In the genomic region with DNA sequence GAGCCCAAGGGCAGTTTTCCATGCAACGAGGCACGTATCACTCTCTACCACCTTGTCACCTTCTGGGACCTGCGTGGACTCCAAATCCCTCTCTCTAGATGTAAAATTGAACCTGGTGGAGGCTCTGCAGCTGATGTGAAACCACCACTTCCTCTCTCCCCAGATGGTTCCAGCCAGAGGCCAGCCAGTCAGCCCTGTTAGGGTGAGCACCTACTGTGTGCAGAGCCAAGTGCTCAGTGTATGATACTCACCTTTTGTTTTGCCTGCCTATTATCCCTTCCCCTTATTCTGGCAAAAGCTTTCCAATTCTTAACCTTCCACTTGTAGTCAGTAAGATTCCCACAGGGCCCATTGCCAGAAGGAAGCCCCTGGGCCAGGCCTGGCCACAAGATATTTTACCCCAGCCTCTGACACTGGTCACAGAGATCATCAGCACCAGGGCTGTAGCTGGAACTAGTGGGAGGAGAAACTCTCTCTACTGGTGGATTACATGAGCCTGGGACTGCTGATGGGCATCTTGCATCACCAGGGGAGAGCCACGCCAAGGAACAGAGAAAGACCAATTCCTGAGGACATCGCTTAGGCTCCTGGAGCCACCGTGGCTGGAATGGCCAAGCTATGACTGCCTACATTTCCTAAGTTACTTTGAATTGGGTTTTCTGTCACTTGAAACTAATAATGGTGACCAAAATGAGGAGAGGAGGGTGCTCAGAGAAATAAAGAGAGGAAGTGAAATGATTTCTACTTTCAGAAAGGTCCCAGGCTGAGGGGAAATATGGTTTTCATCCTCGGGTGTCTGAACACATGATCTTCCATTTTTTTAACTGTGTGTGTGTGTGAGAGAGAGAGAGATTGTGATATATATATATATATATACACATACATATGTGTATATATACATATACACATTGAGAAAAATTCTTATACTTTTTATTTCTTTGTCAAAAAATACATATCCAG, we compare ENCODE assay signal across 16 cellular contexts. TPM values are rescaled to one million over a fixed set of nuclear protein-coding genes. Genes with fewer than 3 reads are reported as not detected.
DNase-seq lines count a peak whose midpoint lies in the region; ATAC-seq and TF ChIP-seq lines count a peak whose summit lies in the region.
"Had no signal": no experiment of that assay in that cellular context is flagged by ENCODE, and none has a peak within 500 bp of the region (broad histone marks: within the 10 kb centered on the region; RNA-seq: fewer than 3 reads in every experiment).

No MANE protein-coding gene starts in this region.

- no peaks in the 10 kb centered on the region for H3K9me3 ChIP-seq in liver (ENCODE audit: control insufficient read depth in 4 of 4, low read length in 3 of 4)
- H3K9me3 ChIP-seq: esophagus muscularis mucosa, SJSA1, vagina had no signal

- ATAC-seq in GM18861 (IDR thresholded peaks at IDR 0.05; ENCODE audit: unreplicated experiment) (peak; percentile 40), GM21619 (IDR thresholded peaks at IDR 0.05; ENCODE audit: unreplicated experiment) (peak; percentile 44), HG03196 (IDR thresholded peaks at IDR 0.05; ENCODE audit: unreplicated experiment) (peak; percentile 29)

- H3K9ac ChIP-seq in liver (ENCODE audit: low read depth in 1 of 2, low read length in 2 of 2), result no peak overlapping the region
- H3K9ac ChIP-seq: parathyroid adenoma had no signal

- H3K27me3 Mint-ChIP-seq in osteocyte (ENCODE audit: unreplicated experiment) (no peaks in the 10 kb centered on the region), endothelial cell (ENCODE audit: unreplicated experiment) (peaks cover 2% of the 10 kb centered on the region)

- peak overlapping the region; percentile 45 to 62 for H3K27ac ChIP-seq in liver (ENCODE audit: low read depth in 1 of 2, low read length in 2 of 2)
- H3K27ac ChIP-seq: esophagus muscularis mucosa, parathyroid adenoma, SJSA1, vagina had no signal

- H3K27ac Mint-ChIP-seq in osteocyte (ENCODE audit: unreplicated experiment) (no peak overlapping the region), endothelial cell (ENCODE audit: unreplicated experiment) (no peak overlapping the region)

- no peak overlapping the region for H3K4me3 ChIP-seq in liver (ENCODE audit: low read depth in 1 of 3, low read length in 3 of 3)
- H3K4me3 ChIP-seq: esophagus muscularis mucosa, SJSA1, vagina had no signal

- no peak for DNase-seq in SHP77 treated with DMSO at 0.1 percent for 48 hours (lab: John Stamatoyannopoulos, UW)
- no peak for DNase-seq in osteocyte (ENCODE audit: extremely low spot score, unreplicated experiment)
- no peak for DNase-seq in posterior vena cava (ENCODE audit: low spot score)
- DNase-seq in endothelial cell (ENCODE audit: low spot score), result no peak
- DNase-seq: DMS79, islet precursor cell, NCI-H187 had no signal

- 35% methylated on average over 7 of the region's 7 CpGs for WGBS in liver

- peaks cover 21% of the 10 kb centered on the region for H3K4me1 Mint-ChIP-seq in osteocyte (ENCODE audit: unreplicated experiment)
- H3K4me1 Mint-ChIP-seq in endothelial cell (ENCODE audit: unreplicated experiment), result peaks cover 13% of the 10 kb centered on the region

- peaks cover 25 to 79% (median 68%) of the 10 kb centered on the region in 4 donors for H3K4me1 ChIP-seq in liver (ENCODE audit: control insufficient read depth in 4 of 4, insufficient read depth in 4 of 4, low read length in 3 of 4)
- H3K4me1 ChIP-seq: parathyroid adenoma had no signal

- no peaks in the 10 kb centered on the region for H3K27me3 ChIP-seq in liver (ENCODE audit: control insufficient read depth in 4 of 4, insufficient read depth in 4 of 4, low read length in 3 of 4)
- H3K27me3 ChIP-seq: esophagus muscularis mucosa, SJSA1, vagina had no signal

- intact Hi-C loops in posterior vena cava (cut with DNase I), result loop anchor here in 1 of 2 donors (5.0 kb wide), 1 partner anchor 134 kb away; no protein-coding TSS in a partner anchor

- H3K4me3 Mint-ChIP-seq in osteocyte (ENCODE audit: unreplicated experiment) (no peak overlapping the region), endothelial cell (ENCODE audit: unreplicated experiment) (no peak overlapping the region)
- H3K4me3 Mint-ChIP-seq: brain had no signal

- TF ChIP-seq RAD21 in liver (IDR thresholded peaks at IDR 0.05), result peak in 1 of 2 donors; percentile 22

- TF ChIP-seq CTCF in liver (IDR thresholded peaks at IDR 0.05; ENCODE audit: low read depth, low read length, missing input control), result no peak
- TF ChIP-seq CTCF in osteocyte (IDR thresholded peaks at IDR 0.05), result no peak
- no peak for TF ChIP-seq CTCF in endothelial cell (IDR thresholded peaks at IDR 0.05; ENCODE audit: unreplicated experiment)

- H3K36me3 ChIP-seq in liver (ENCODE audit: control insufficient read depth in 4 of 4, insufficient read depth in 3 of 4, low read depth in 1 of 4, low read length in 3 of 4), result no peaks in the 10 kb centered on the region
- H3K36me3 ChIP-seq: esophagus muscularis mucosa, SJSA1, vagina had no signal

- no peaks in the 10 kb centered on the region for H3K9me3 Mint-ChIP-seq in osteocyte (ENCODE audit: unreplicated experiment)
- H3K9me3 Mint-ChIP-seq in endothelial cell (ENCODE audit: unreplicated experiment), result no peaks in the 10 kb centered on the region

- H3K36me3 Mint-ChIP-seq in osteocyte (ENCODE audit: unreplicated experiment), result no peaks in the 10 kb centered on the region
- H3K36me3 Mint-ChIP-seq in endothelial cell (ENCODE audit: low read depth, unreplicated experiment), result no peaks in the 10 kb centered on the region
- H3K36me3 Mint-ChIP-seq: brain had no signal

TF ChIP-seq in liver, 16 proteins besides CTCF, POLR2A, EP300 and RAD21:
- peak in 1 of 2 donors; percentile 78 for TF ChIP-seq RXRA (IDR thresholded peaks at IDR 0.05)
- no peak for TF ChIP-seq GABPA (IDR thresholded peaks at IDR 0.05 in 1 of 2, conservative IDR thresholded peaks at IDR 0.05 in 1 of 2)
- peak in 1 of 2 donors; percentile 61 for TF ChIP-seq HNF4A (conservative IDR thresholded peaks at IDR 0.05)
- TF ChIP-seq, protein P1, sequence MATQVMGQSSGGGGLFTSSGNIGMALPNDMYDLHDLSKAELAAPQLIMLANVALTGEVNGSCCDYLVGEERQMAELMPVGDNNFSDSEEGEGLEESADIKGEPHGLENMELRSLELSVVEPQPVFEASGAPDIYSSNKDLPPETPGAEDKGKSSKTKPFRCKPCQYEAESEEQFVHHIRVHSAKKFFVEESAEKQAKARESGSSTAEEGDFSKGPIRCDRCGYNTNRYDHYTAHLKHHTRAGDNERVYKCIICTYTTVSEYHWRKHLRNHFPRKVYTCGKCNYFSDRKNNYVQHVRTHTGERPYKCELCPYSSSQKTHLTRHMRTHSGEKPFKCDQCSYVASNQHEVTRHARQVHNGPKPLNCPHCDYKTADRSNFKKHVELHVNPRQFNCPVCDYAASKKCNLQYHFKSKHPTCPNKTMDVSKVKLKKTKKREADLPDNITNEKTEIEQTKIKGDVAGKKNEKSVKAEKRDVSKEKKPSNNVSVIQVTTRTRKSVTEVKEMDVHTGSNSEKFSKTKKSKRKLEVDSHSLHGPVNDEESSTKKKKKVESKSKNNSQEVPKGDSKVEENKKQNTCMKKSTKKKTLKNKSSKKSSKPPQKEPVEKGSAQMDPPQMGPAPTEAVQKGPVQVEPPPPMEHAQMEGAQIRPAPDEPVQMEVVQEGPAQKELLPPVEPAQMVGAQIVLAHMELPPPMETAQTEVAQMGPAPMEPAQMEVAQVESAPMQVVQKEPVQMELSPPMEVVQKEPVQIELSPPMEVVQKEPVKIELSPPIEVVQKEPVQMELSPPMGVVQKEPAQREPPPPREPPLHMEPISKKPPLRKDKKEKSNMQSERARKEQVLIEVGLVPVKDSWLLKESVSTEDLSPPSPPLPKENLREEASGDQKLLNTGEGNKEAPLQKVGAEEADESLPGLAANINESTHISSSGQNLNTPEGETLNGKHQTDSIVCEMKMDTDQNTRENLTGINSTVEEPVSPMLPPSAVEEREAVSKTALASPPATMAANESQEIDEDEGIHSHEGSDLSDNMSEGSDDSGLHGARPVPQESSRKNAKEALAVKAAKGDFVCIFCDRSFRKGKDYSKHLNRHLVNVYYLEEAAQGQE (IDR thresholded peaks at IDR 0.05), result no peak
- no peak for TF ChIP-seq TAF1 (conservative IDR thresholded peaks at IDR 0.05)
- peak; percentile 54 for TF ChIP-seq YY1 (IDR thresholded peaks at IDR 0.05)
- TF ChIP-seq EGR1 (IDR thresholded peaks at IDR 0.05; ENCODE audit: low read depth in 2 of 2), result no peak
- TF ChIP-seq ATF3 (IDR thresholded peaks at IDR 0.05), result peak; percentile 92
- TF ChIP-seq JUND (IDR thresholded peaks at IDR 0.05), result peak in 1 of 2 donors; percentile 44
- TF ChIP-seq NR2F2 (IDR thresholded peaks at IDR 0.05), result no peak
- TF ChIP-seq, protein P2, sequence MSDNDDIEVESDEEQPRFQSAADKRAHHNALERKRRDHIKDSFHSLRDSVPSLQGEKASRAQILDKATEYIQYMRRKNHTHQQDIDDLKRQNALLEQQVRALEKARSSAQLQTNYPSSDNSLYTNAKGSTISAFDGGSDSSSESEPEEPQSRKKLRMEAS (IDR thresholded peaks at IDR 0.05), result no peak
- TF ChIP-seq SP1 (IDR thresholded peaks at IDR 0.05), result peak; percentile 13
- TF ChIP-seq HNF4G (IDR thresholded peaks at IDR 0.05), result no peak

RNA-seq across cellular contexts. Expression of gene RD3, which starts 26.6 kb away (rescaled TPM):
- total RNA-seq in liver, result not detected
- polyA plus RNA-seq in liver, result not detected
- total RNA-seq in osteocyte, result not detected in 2 replicates
- total RNA-seq in posterior vena cava, result under 1 TPM; 0.10 to 0.69 TPM
- total RNA-seq in endothelial cell (ENCODE audit: unreplicated experiment), result 0.10 TPM
- total RNA-seq: SJSA1 had no signal
